ENCODE assay signal across 1 cellular context in genomic region chr6:80145921-80146320, GRCh38.
TF ChIP-seq lines count a peak whose summit lies in the region.

No MANE protein-coding gene starts in this region.

TF ChIP-seq in SK-N-SH, 30 proteins besides CTCF, POLR2A, EP300 and RAD21 (continued from another document):
- TF ChIP-seq FOXM1 (IDR thresholded peaks at IDR 0.05; ENCODE audit: low read depth), result no peak
- TF ChIP-seq SIN3A (IDR thresholded peaks at IDR 0.05; ENCODE audit: borderline replicate concordance, low read depth, low read length), result no peak
